In genomic region chr7:155069992-155070827, GRCh38 we compare ENCODE assay signal across 8 cellular contexts. TPM values are rescaled to one million over a fixed set of nuclear protein-coding genes. Genes with fewer than 3 reads are reported as not detected.
DNase-seq lines count a peak whose midpoint lies in the region; ATAC-seq and TF ChIP-seq lines count a peak whose summit lies in the region.

Gene HTR5A, plus strand, starts transcription at chr7:155070324. Its CDS starts 576 bp downstream, at chr7:155070900.

- H3K36me3 ChIP-seq in CD4-positive, alpha-beta memory T cell (ENCODE audit: insufficient read depth, low read length) = no peaks in the 10 kb centered on the region
- H3K36me3 ChIP-seq in adrenal gland (replicated peaks in 1 of 2) (no peaks in the 10 kb centered on the region), vagina (no peaks in the 10 kb centered on the region)

- no peaks in the 10 kb centered on the region for H3K4me1 ChIP-seq in CD4-positive, alpha-beta memory T cell (ENCODE audit: insufficient read depth, low read length)
- H3K4me1 ChIP-seq in adrenal gland (replicated peaks in 1 of 2) (no peaks in the 10 kb centered on the region), vagina (no peaks in the 10 kb centered on the region)

- H3K4me1 Mint-ChIP-seq in CD4-positive, alpha-beta memory T cell = no peaks in the 10 kb centered on the region
- H3K4me1 Mint-ChIP-seq in T-cell = peaks cover 0 to 3% (median 1%) of the 10 kb centered on the region in 3 donors

- WGBS in adrenal gland, 4 donors = 1 to 4% (median 3%) methylated on average over 10 to 49 of the region's 49 CpGs

- intact Hi-C loops in CD4-positive, alpha-beta memory T cell (cut with micrococcal nuclease) = no loop called here
- intact Hi-C loops in adrenal gland (cut with DNase I) = no loop called here
- intact Hi-C loops in left cardiac atrium (cut with DNase I) = no loop called here
- intact Hi-C loops in vagina (cut with DNase I) = no loop called here

- TF ChIP-seq POLR2A in adrenal gland (IDR thresholded peaks at IDR 0.05) (no peak), vagina (IDR thresholded peaks at IDR 0.05) (no peak)

- CTCF ChIA-PET in CD4-positive, alpha-beta memory T cell (lab: Charles Lee; ENCODE audit: partially characterized antibody) = no interaction called here
- CTCF ChIA-PET in T-cell (lab: Charles Lee) = no interaction called here

- H3K27ac Mint-ChIP-seq in CD4-positive, alpha-beta memory T cell = no peak within 1 kb of the TSS
- no peak within 1 kb of the TSS for H3K27ac Mint-ChIP-seq in T-cell

- TF ChIP-seq CTCF in adrenal gland (IDR thresholded peaks at IDR 0.05) (no peak), vagina (IDR thresholded peaks at IDR 0.05) (no peak)

- H3K9me3 Mint-ChIP-seq in CD4-positive, alpha-beta memory T cell = peaks cover 0 to 5% (median 0%) of the 10 kb centered on the region in 8 donors
- no peaks in the 10 kb centered on the region for H3K9me3 Mint-ChIP-seq in T-cell

- H3K9me3 ChIP-seq in CD4-positive, alpha-beta memory T cell (ENCODE audit: control insufficient read depth in 1 of 2, low read length in 2 of 2) = no peaks in the 10 kb centered on the region
- H3K9me3 ChIP-seq in adrenal gland (replicated peaks in 1 of 3) = no peaks in the 10 kb centered on the region
- H3K9me3 ChIP-seq in vagina = no peaks in the 10 kb centered on the region

- no peaks in the 10 kb centered on the region for H3K27me3 ChIP-seq in CD4-positive, alpha-beta memory T cell (ENCODE audit: insufficient read depth, low read length)
- H3K27me3 ChIP-seq in adrenal gland (no peaks in the 10 kb centered on the region), vagina (no peaks in the 10 kb centered on the region)

- no peak within 1 kb of the TSS for H3K4me3 Mint-ChIP-seq in CD4-positive, alpha-beta memory T cell
- H3K4me3 Mint-ChIP-seq in T-cell = no peak within 1 kb of the TSS

- POLR2A ChIA-PET in CD4-positive, alpha-beta memory T cell (lab: Charles Lee; ENCODE audit: partially characterized antibody) = no interaction called here
- POLR2A ChIA-PET in T-cell (lab: Charles Lee) = no interaction called here

- DNase-seq in CD4-positive, alpha-beta memory T cell = peak; percentile 72 to 78 (median 75)
- peak; percentile 53 to 82 (median 74) for DNase-seq in T-cell
- peak; percentile 83 to 91 (median 89) for DNase-seq in adrenal gland
- peak; percentile 85 for DNase-seq in left cardiac atrium
- peak; percentile 54 for DNase-seq in renal cortical epithelial cell (ENCODE audit: low read depth)
- no peak for DNase-seq in vagina (ENCODE audit: extremely low spot score in 2 of 2)

- peaks cover 29 to 50% of the 10 kb centered on the region in 2 donors for H3K27me3 Mint-ChIP-seq in CD4-positive, alpha-beta memory T cell
- peaks cover 37 to 53% of the 10 kb centered on the region in 2 donors for H3K27me3 Mint-ChIP-seq in T-cell

- no peaks in the 10 kb centered on the region for H3K36me3 Mint-ChIP-seq in CD4-positive, alpha-beta memory T cell
- H3K36me3 Mint-ChIP-seq in T-cell = no peaks in the 10 kb centered on the region

- no peak within 1 kb of the TSS for H3K4me3 ChIP-seq in CD4-positive, alpha-beta memory T cell (ENCODE audit: low read length in 2 of 2)
- H3K4me3 ChIP-seq in adrenal gland = no peak within 1 kb of the TSS
- H3K4me3 ChIP-seq in vagina = no peak within 1 kb of the TSS

- ATAC-seq in GM19452 (IDR thresholded peaks at IDR 0.05; ENCODE audit: unreplicated experiment) (peak; percentile 98), HG03469 (IDR thresholded peaks at IDR 0.05; ENCODE audit: unreplicated experiment) (peak; percentile 94), T-cell (replicated peaks in 1 of 4) (peak; percentile 92 to 100 (median 96)), left cardiac atrium (peak; percentile 97)

- no peak within 1 kb of the TSS for H3K27ac ChIP-seq in CD4-positive, alpha-beta memory T cell (ENCODE audit: low read depth, low read length)
- H3K27ac ChIP-seq in adrenal gland (no peak within 1 kb of the TSS), vagina (no peak within 1 kb of the TSS)

RNA-seq across cellular contexts. Expression of gene HTR5A, which starts in this region (rescaled TPM):
- total RNA-seq in CD4-positive, alpha-beta memory T cell = not detected
- polyA plus RNA-seq in CD4-positive, alpha-beta memory T cell = not detected
- total RNA-seq in T-cell = not detected
- not detected for total RNA-seq in adrenal gland
- polyA plus RNA-seq in adrenal gland = not detected
- total RNA-seq in left cardiac atrium = not detected
- total RNA-seq in renal cortical epithelial cell = not detected in 2 replicates
- not detected for total RNA-seq in vagina

Comparison
In these comparisons a context has a peak if more than half of its experiments do, and no peak if none do; other contexts are left out.
1. Peak in DNase-seq in CD4-positive, alpha-beta memory T cell; RNA of the gene not detected or under 1 TPM.
2. Peak in DNase-seq and ATAC-seq in T-cell; RNA of the gene not detected or under 1 TPM.
3. Peak in DNase-seq in adrenal gland; RNA of the gene not detected or under 1 TPM.
4. Peak in DNase-seq and ATAC-seq in left cardiac atrium; RNA of the gene not detected or under 1 TPM.
5. Peak in DNase-seq in renal cortical epithelial cell; RNA of the gene not detected or under 1 TPM.